In genomic region chr11:57361420-57361819, GRCh38 we compare ENCODE assay signal across 1 cellular context. TPM values are rescaled to one million over a fixed set of nuclear protein-coding genes. Genes with fewer than 3 reads are reported as not detected.
"Had no signal": no experiment of that assay in that cellular context is flagged by ENCODE, and none has a peak within 500 bp of the region (broad histone marks: within the 10 kb centered on the region; RNA-seq: fewer than 3 reads in every experiment).

No MANE protein-coding gene starts in this region.

RNA-seq across cellular contexts. Expression of gene PRG3, which starts 19.5 kb away (rescaled TPM):
- total RNA-seq: GM12878 had no signal
- polyA plus RNA-seq: GM12878 had no signal

RNA-seq across cellular contexts. Expression of gene P2RX3, which starts 23.3 kb away (rescaled TPM):
- total RNA-seq: GM12878 had no signal
